ENCODE assay signal across 21 cellular contexts in genomic region chr6:22142931-22143330, GRCh38.
DNase-seq lines count a peak whose midpoint lies in the region; ATAC-seq, FAIRE-seq and TF ChIP-seq lines count a peak whose summit lies in the region.
"Had no signal": no experiment of that assay in that cellular context is flagged by ENCODE, and none has a peak within 500 bp of the region (broad histone marks: within the 10 kb centered on the region; RNA-seq: fewer than 3 reads in every experiment).

No MANE protein-coding gene starts in this region.

- BruUV-seq in endothelial cell of umbilical vein (replicated peaks; lab: Mats Ljungman, UMichigan), result no TSS peak

- H3K4me2 ChIP-seq in SK-N-SH, result no peak overlapping the region
- no peak overlapping the region for H3K4me2 ChIP-seq in endothelial cell of umbilical vein (ENCODE audit: insufficient read depth, low read length)
- peak overlapping the region; percentile 6 for H3K4me2 ChIP-seq in smooth muscle cell

- CTCF ChIA-PET in SK-N-SH (lab: Yijun Ruan, JAX) (interaction anchor here (0.6 to 0.7 kb wide), 2 partner anchors 546 to 664 kb away, joined by 3 read pairs; no protein-coding TSS in a partner anchor), endothelial cell of umbilical vein (lab: Charles Lee) (interaction anchor here (1.2 kb wide), 1 partner anchor 478 kb away, joined by 4 read pairs; no protein-coding TSS in a partner anchor)

- no peak overlapping the region; the same call in 1 of the 2 replicates for H3K4me3 ChIP-seq in Jurkat, Clone E6-1 (ENCODE audit: low read length)
- H3K4me3 ChIP-seq in SK-N-SH (ENCODE audit: low read depth in 2 of 2, low read length in 1 of 2), result no peak overlapping the region
- no peak overlapping the region for H3K4me3 ChIP-seq in endothelial cell of umbilical vein (replicated peaks in 1 of 3; ENCODE audit: insufficient read depth in 1 of 3, low read depth in 1 of 3, low read length in 3 of 3)
- no peak overlapping the region for H3K4me3 ChIP-seq in smooth muscle cell
- H3K4me3 ChIP-seq: GM23248 had no signal

- H3K36me3 ChIP-seq in SK-N-SH (replicated peaks in 1 of 2; ENCODE audit: control insufficient read depth in 1 of 2, insufficient read depth in 2 of 2, low read length in 1 of 2) (no peaks in the 10 kb centered on the region), endothelial cell of umbilical vein (ENCODE audit: control insufficient read depth in 2 of 2, extremely low read depth in 1 of 2, insufficient read depth in 2 of 2, low read length in 2 of 2) (no peaks in the 10 kb centered on the region), smooth muscle cell (ENCODE audit: low read depth) (no peaks in the 10 kb centered on the region)

- peaks cover 7 to 28% of the 10 kb centered on the region in 2 experiments; a peak in 3 of 4 replicates for H3K4me1 ChIP-seq in SK-N-SH (ENCODE audit: control insufficient read depth in 1 of 2, insufficient read depth in 2 of 2, low read depth in 1 of 2, low read length in 1 of 2)
- peaks cover 45% of the 10 kb centered on the region for H3K4me1 ChIP-seq in endothelial cell of umbilical vein (ENCODE audit: control insufficient read depth, extremely low read depth, insufficient read depth, low read length)
- H3K4me1 ChIP-seq in smooth muscle cell (ENCODE audit: low read depth), result peaks cover 30% of the 10 kb centered on the region

- H3K27me3 ChIP-seq in SK-N-SH (ENCODE audit: insufficient read depth) (no peaks in the 10 kb centered on the region), endothelial cell of umbilical vein (ENCODE audit: control insufficient read depth in 2 of 2, insufficient read depth in 2 of 2, low read length in 2 of 2) (no peaks in the 10 kb centered on the region), smooth muscle cell (ENCODE audit: low read depth) (no peaks in the 10 kb centered on the region)

- no peak for ATAC-seq in HG02798 (IDR thresholded peaks at IDR 0.05; ENCODE audit: poor library complexity, unreplicated experiment)
- ATAC-seq in HG03460 (IDR thresholded peaks at IDR 0.05; ENCODE audit: unreplicated experiment), result no peak

- no peak overlapping the region for H2AFZ ChIP-seq in SK-N-SH (ENCODE audit: low read depth)
- no peak overlapping the region for H2AFZ ChIP-seq in endothelial cell of umbilical vein (ENCODE audit: low read depth, low read length)
- no peak overlapping the region for H2AFZ ChIP-seq in smooth muscle cell (ENCODE audit: low read depth)
- H2AFZ ChIP-seq: GM23248 had no signal

- FAIRE-seq in endothelial cell of umbilical vein (lab: Jason Lieb, UNC), result no peak
- FAIRE-seq: G401.6, HTR-8/SVneo, RCC 7860 had no signal

- no peak overlapping the region for H3K9ac ChIP-seq in SK-N-SH
- H3K9ac ChIP-seq in endothelial cell of umbilical vein (replicated peaks; ENCODE audit: extremely low read depth, insufficient read depth, low read length), result no peak overlapping the region
- H3K9ac ChIP-seq in smooth muscle cell (ENCODE audit: low read depth), result no peak overlapping the region
- H3K9ac ChIP-seq: GM23248 had no signal

- intact Hi-C loops in endothelial cell of umbilical vein (cut with micrococcal nuclease), result loop anchor here (5.0 to 10.0 kb wide), 3 partner anchors 196 to 1266 kb away; no protein-coding TSS in a partner anchor

- dilution Hi-C loops in endothelial cell of umbilical vein (cut with MboI; ENCODE audit: extremely low pct_ligation_motif_present, low sequenced_read_pairs), result no loop called here

- in situ Hi-C loops in ACHN (cut with HindIII; ENCODE audit: low pct_ligation_motif_present, low pct_unique_long_range_greater_than_20kb, low sequenced_read_pairs), result no loop called here

- H3K9me3 ChIP-seq in SK-N-SH (no peaks in the 10 kb centered on the region), endothelial cell of umbilical vein (replicated peaks; ENCODE audit: control insufficient read depth, insufficient read depth, low read length) (no peaks in the 10 kb centered on the region), smooth muscle cell (replicated peaks; ENCODE audit: low read depth) (no peaks in the 10 kb centered on the region)

- no peak for TF ChIP-seq RAD21 in SK-N-SH (IDR thresholded peaks at IDR 0.05; ENCODE audit: low read length)

- H3K79me2 ChIP-seq in SK-N-SH (ENCODE audit: insufficient read depth) (no peaks in the 10 kb centered on the region), endothelial cell of umbilical vein (ENCODE audit: control insufficient read depth, insufficient read depth, low read length) (no peaks in the 10 kb centered on the region), smooth muscle cell (ENCODE audit: low read depth) (no peaks in the 10 kb centered on the region)

- no peaks in the 10 kb centered on the region for H3K9me2 ChIP-seq in SK-N-SH

- H3K9me1 ChIP-seq in endothelial cell of umbilical vein (replicated peaks; ENCODE audit: control insufficient read depth, extremely low read depth, insufficient read depth, low read length), result no peaks in the 10 kb centered on the region

- WGBS in SK-N-SH (ENCODE audit: low lambda C conversion rate), result 82% methylated on average over 7 of the region's 7 CpGs
- WGBS in smooth muscle cell (ENCODE audit: low lambda C conversion rate), result 67% methylated on average over 7 of the region's 7 CpGs

- TF ChIP-seq EP300 in SK-N-SH (IDR thresholded peaks at IDR 0.05; ENCODE audit: borderline replicate concordance in 1 of 2, low read depth in 1 of 2, low read length in 1 of 2), result no peak

- H4K20me1 ChIP-seq in SK-N-SH (ENCODE audit: insufficient read depth), result no peaks in the 10 kb centered on the region
- H4K20me1 ChIP-seq in endothelial cell of umbilical vein (replicated peaks; ENCODE audit: control insufficient read depth, extremely low read depth, insufficient read depth, low read length), result no peaks in the 10 kb centered on the region
- H4K20me1 ChIP-seq in smooth muscle cell (ENCODE audit: low read depth), result no peaks in the 10 kb centered on the region

- TF ChIP-seq POLR2A in endothelial cell of umbilical vein (IDR thresholded peaks at IDR 0.05; ENCODE audit: low read depth, low read length), result no peak

- no peak for TF ChIP-seq CTCF in SK-N-SH (IDR thresholded peaks at IDR 0.05)
- TF ChIP-seq CTCF in endothelial cell of umbilical vein (IDR thresholded peaks at IDR 0.05; ENCODE audit: extremely low read depth in 1 of 2, insufficient read depth in 1 of 2, low read depth in 1 of 2, low read length in 2 of 2), result no peak
- TF ChIP-seq CTCF in smooth muscle cell (IDR thresholded peaks at IDR 0.05; ENCODE audit: borderline replicate concordance, insufficient read depth, poor library complexity, severe bottlenecking), result no peak

- DNase-seq in Jurkat, Clone E6-1 (ENCODE audit: low read depth, low spot score), result peak; percentile 90
- DNase-seq in SK-N-SH (no peak), endothelial cell of umbilical vein (ENCODE audit: low read depth, low spot score) (peak; percentile 9), smooth muscle cell (lab: John Stamatoyannopoulos, UW; ENCODE audit: unreplicated experiment) (no peak), ACHN (no peak)
- DNase-seq in stimulated activated CD4-positive, alpha-beta T cell treated with anti-CD3 and anti-CD28 coated beads, Interleukin-2, amount 100 ng/mL, for 48 hours, result no peak
- DNase-seq: GM23248, H7, KG1, NCI-H1092, NCI-H1417 treated with DMSO at 0.1 percent for 48 hours, NCI-H1694 treated with DMSO at 0.1 percent for 48 hours, NCI-H2081, NCI-H2227 treated with DMSO at 0.1 percent for 48 hours, NCI-H510A had no signal

- H3F3A ChIP-seq in SK-N-SH (replicated peaks; ENCODE audit: insufficient read depth), result peaks cover 7% of the 10 kb centered on the region
- H3F3A ChIP-seq in smooth muscle cell (ENCODE audit: low read depth), result peaks cover 19% of the 10 kb centered on the region

- POLR2A ChIA-PET in SK-N-SH (lab: Yijun Ruan, JAX), result interaction anchor here (0.6 to 1.8 kb wide), 2 partner anchors 541 to 549 kb away, joined by 3 to 9 read pairs; partner anchors contain the start of gene SOX4
- POLR2A ChIA-PET in endothelial cell of umbilical vein (lab: Charles Lee), result interaction anchor here (1.9 kb wide), 1 partner anchor 549 kb away, joined by 7 read pairs; the partner anchor contains the start of gene SOX4

- H3K27ac ChIP-seq in SK-N-SH (ENCODE audit: low read depth in 2 of 2, low read length in 1 of 2) (peak overlapping the region in 1 of 2 experiments; percentile 47; a peak in 2 of 4 replicates), endothelial cell of umbilical vein (ENCODE audit: insufficient read depth, low read depth, low read length) (no peak overlapping the region), smooth muscle cell (ENCODE audit: low read depth) (no peak overlapping the region)
- H3K27ac ChIP-seq: C4-2B, GM23248 had no signal

TF ChIP-seq in SK-N-SH, 30 proteins besides CTCF, POLR2A, EP300 and RAD21:
- TF ChIP-seq GATA2 (CRISPR knock-in tag; IDR thresholded peaks at IDR 0.05) (0 out of 2 replicates have a peak, but pooled peaks have one; percentile 15), FOSL2 (IDR thresholded peaks at IDR 0.05; ENCODE audit: borderline replicate concordance, low read depth) (no peak)

TF ChIP-seq in endothelial cell of umbilical vein, 7 proteins besides CTCF, POLR2A, EP300 and RAD21:
- TF ChIP-seq POLR2AphosphoS5 (IDR thresholded peaks at IDR 0.05; ENCODE audit: insufficient read depth, low read depth, low read length) (no peak), MAX (IDR thresholded peaks at IDR 0.05; ENCODE audit: insufficient read depth, insufficient read length) (no peak), MYC (IDR thresholded peaks at IDR 0.05; ENCODE audit: low read depth, low read length) (no peak), JUN (IDR thresholded peaks at IDR 0.05; ENCODE audit: borderline replicate concordance, insufficient read depth, insufficient read length, low read depth) (no peak), FOS (IDR thresholded peaks at IDR 0.05; ENCODE audit: borderline replicate concordance, insufficient read depth, low read length) (no peak), EZH2 (IDR thresholded peaks at IDR 0.05; ENCODE audit: borderline replicate concordance, low read depth, low read length, severe bottlenecking) (no peak), GATA2 (IDR thresholded peaks at IDR 0.05; ENCODE audit: insufficient read depth, insufficient read length, low read depth, low read length) (no peak)

Comparison
In these comparisons a context has a peak if more than half of its experiments do, and no peak if none do; other contexts are left out.
1. DNase-seq: peak in Jurkat, Clone E6-1 (single experiment) and endothelial cell of umbilical vein (single experiment); none in SK-N-SH (single experiment), smooth muscle cell (single experiment), ACHN (single experiment) and stimulated activated CD4-positive, alpha-beta T cell treated with anti-CD3 and anti-CD28 coated beads, Interleukin-2, amount 100 ng/mL, for 48 hours (0 of 2).